8 cellular contexts compared by ENCODE assay signal in genomic region chr3:177589921-177590336, GRCh38.
A peak's percentile ranks its signal among the peaks of the same experiment; 100 is the strongest.
DNase-seq lines count a peak whose midpoint lies in the region; ATAC-seq and TF ChIP-seq lines count a peak whose summit lies in the region.

No MANE protein-coding gene starts in this region.

- H3K4me3 Mint-ChIP-seq in osteocyte (ENCODE audit: unreplicated experiment), result no peak overlapping the region

- peak overlapping the region; percentile 72 for H3K27ac ChIP-seq in brain microvascular endothelial cell

- H3K27ac Mint-ChIP-seq in osteocyte (ENCODE audit: unreplicated experiment), result peak overlapping the region; percentile 85

- DNase-seq in NCI-H2081 (lab: John Stamatoyannopoulos, UW), result peak; percentile 29 to 47
- no peak for DNase-seq in NCI-H2081 treated with DMSO at 0.1 percent for 48 hours (lab: John Stamatoyannopoulos, UW)
- peak; percentile 99 for DNase-seq in NCI-H146 treated with DMSO at 0.1 percent for 48 hours (lab: John Stamatoyannopoulos, UW; ENCODE audit: unreplicated experiment)
- peak; percentile 84 for DNase-seq in brain microvascular endothelial cell
- no peak for DNase-seq in osteocyte (ENCODE audit: extremely low spot score, unreplicated experiment)
- no peak for DNase-seq in activated CD4-positive, alpha-beta T cell treated with anti-CD3 and anti-CD28 coated beads for 1 hour
- no peak for DNase-seq in iPS-NIHi7 (ENCODE audit: extremely low spot score)

- peak; percentile 69 for ATAC-seq in HG02623 (IDR thresholded peaks at IDR 0.05; ENCODE audit: unreplicated experiment)

- no peaks in the 10 kb centered on the region for H3K27me3 ChIP-seq in brain microvascular endothelial cell (replicated peaks)

- H3K4me1 Mint-ChIP-seq in osteocyte (ENCODE audit: unreplicated experiment), result peaks cover 63% of the 10 kb centered on the region

- no peak overlapping the region for H3K4me3 ChIP-seq in brain microvascular endothelial cell (ENCODE audit: low read depth, low read length)

- TF ChIP-seq CTCF in brain microvascular endothelial cell (IDR thresholded peaks at IDR 0.05; ENCODE audit: low read depth, low read length, missing control alignments) (no peak), osteocyte (IDR thresholded peaks at IDR 0.05) (no peak)

- in situ Hi-C loops in brain microvascular endothelial cell (cut with HindIII; ENCODE audit: low pct_ligation_motif_present, low sequenced_read_pairs), result no loop called here

- H3K36me3 ChIP-seq in brain microvascular endothelial cell (replicated peaks), result no peaks in the 10 kb centered on the region

- H3K9me3 Mint-ChIP-seq in osteocyte (ENCODE audit: unreplicated experiment), result no peaks in the 10 kb centered on the region

- no peaks in the 10 kb centered on the region for H3K27me3 Mint-ChIP-seq in osteocyte (ENCODE audit: unreplicated experiment)

- H3K36me3 Mint-ChIP-seq in osteocyte (ENCODE audit: unreplicated experiment), result no peaks in the 10 kb centered on the region

Comparison
In these comparisons a context has a peak if more than half of its experiments do, and no peak if none do; other contexts are left out.
1. DNase-seq: peak in NCI-H2081 (2 of 2), NCI-H146 treated with DMSO at 0.1 percent for 48 hours (single experiment) and brain microvascular endothelial cell (single experiment); none in NCI-H2081 treated with DMSO at 0.1 percent for 48 hours (single experiment), osteocyte (single experiment), activated CD4-positive, alpha-beta T cell treated with anti-CD3 and anti-CD28 coated beads for 1 hour (single experiment) and iPS-NIHi7 (single experiment).